Comparison of ENCODE assay signal across 13 cellular contexts in the genomic region with DNA sequence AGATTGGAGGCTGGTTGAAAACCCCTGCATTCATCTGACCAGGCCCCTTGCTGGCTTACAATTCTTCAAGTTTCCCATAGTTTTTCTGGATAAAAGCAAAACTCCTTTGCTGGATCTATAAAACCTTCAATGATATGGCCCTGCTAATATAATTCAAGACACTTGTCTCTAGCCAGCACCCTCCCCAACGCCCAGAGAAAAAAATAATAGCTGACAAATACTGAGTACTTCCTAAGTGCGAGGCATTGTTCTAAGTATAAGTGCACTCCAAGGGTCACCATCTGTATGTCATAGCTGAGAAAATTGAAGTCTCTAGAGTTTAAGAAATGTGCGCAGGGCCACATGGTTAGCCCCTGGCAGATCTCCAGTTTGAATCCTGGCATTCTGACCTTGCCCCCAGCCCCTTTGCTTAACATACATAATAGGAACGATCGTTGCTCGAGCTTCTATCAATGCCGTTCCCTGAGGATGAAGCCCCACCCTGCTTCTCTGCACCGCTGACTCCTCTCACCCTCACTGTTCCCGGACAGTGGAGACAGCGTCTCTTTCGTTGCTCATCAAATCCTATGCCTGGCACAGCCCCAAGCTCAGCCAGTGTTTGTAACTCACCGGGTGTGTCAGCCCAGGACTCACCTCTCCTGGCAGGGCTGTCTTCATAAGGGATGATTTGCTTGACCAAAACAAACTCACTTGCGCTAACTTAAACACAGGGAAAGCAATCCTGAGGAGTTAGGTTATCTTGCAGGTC.
DNase-seq lines count a peak whose midpoint lies in the region; ATAC-seq, FAIRE-seq and TF ChIP-seq lines count a peak whose summit lies in the region.
"Had no signal": no experiment of that assay in that cellular context is flagged by ENCODE, and none has a peak within 500 bp of the region (broad histone marks: within the 10 kb centered on the region; RNA-seq: fewer than 3 reads in every experiment).

No MANE protein-coding gene starts in this region.

- H3K27ac Mint-ChIP-seq in naive B cell, result peak overlapping the region in 5 of 6 donors; percentile 30 to 98 (median 86)
- H3K27ac Mint-ChIP-seq: activated CD4-positive, alpha-beta T cell treated with anti-CD3 and anti-CD28 coated beads, Interleukin-2, amount 10 ng/mL, durations not matched to agents 24 days and 14 days; mesothelial cell of epicardium had no signal

- H3K36me3 Mint-ChIP-seq in naive B cell, result no peaks in the 10 kb centered on the region
- H3K36me3 Mint-ChIP-seq: mesothelial cell of epicardium had no signal

- no peak for FAIRE-seq in HTR-8/SVneo (lab: Jason Lieb, UNC)

- H3K4me3 ChIP-seq in cardiac fibroblast (replicated peaks in 1 of 2; ENCODE audit: low read depth in 2 of 2, low read length in 2 of 2), result no peak overlapping the region
- H3K4me3 ChIP-seq: gastrocnemius medialis had no signal

- no peak for ATAC-seq in naive B cell (ENCODE audit: low read depth in 2 of 2)
- ATAC-seq: gastrocnemius medialis, Panc1 had no signal

- peaks cover 0 to 4% (median 0%) of the 10 kb centered on the region in 7 donors for H3K9me3 Mint-ChIP-seq in naive B cell
- H3K9me3 Mint-ChIP-seq: activated CD4-positive, alpha-beta T cell treated with anti-CD3 and anti-CD28 coated beads, Interleukin-2, amount 10 ng/mL, durations not matched to agents 24 days and 14 days; mesothelial cell of epicardium had no signal

- TF ChIP-seq CTCF in cardiac fibroblast (IDR thresholded peaks at IDR 0.05; ENCODE audit: low read depth, low read length), result no peak

- intact Hi-C loops in cardiac septum (cut with DNase I), result no loop called here

- DNase-seq in ELR (ENCODE audit: low read depth) (peak; percentile 61), NCI-H2171 (lab: John Stamatoyannopoulos, UW) (peak; percentile 3), cardiac fibroblast (ENCODE audit: low read depth in 2 of 2) (peak; percentile 25 to 73), naive B cell (no peak), GM03348 (ENCODE audit: low spot score) (no peak), OCI-M1 (lab: John Stamatoyannopoulos, UW) (no peak), cardiac septum (ENCODE audit: low spot score) (no peak), HTR-8/SVneo (ENCODE audit: insufficient read length, low spot score) (no peak)
- DNase-seq: activated CD4-positive, alpha-beta T cell treated with anti-CD3 and anti-CD28 coated beads, Interleukin-2, amount 10 ng/mL, durations not matched to agents 24 days and 14 days; gastrocnemius medialis; stimulated activated naive CD4-positive, alpha-beta T cell treated with Interleukin-2 at 50 U/mL for 16 hours had no signal

- H3K4me1 Mint-ChIP-seq in naive B cell, result peaks cover 67 to 76% (median 69%) of the 10 kb centered on the region in 3 donors
- H3K4me1 Mint-ChIP-seq: mesothelial cell of epicardium had no signal

- no peaks in the 10 kb centered on the region for H3K27me3 Mint-ChIP-seq in naive B cell

- H3K4me3 Mint-ChIP-seq in naive B cell, result peak overlapping the region in 5 of 8 donors; percentile 0 to 82 (median 48)
- H3K4me3 Mint-ChIP-seq: activated CD4-positive, alpha-beta T cell treated with anti-CD3 and anti-CD28 coated beads, Interleukin-2, amount 10 ng/mL, durations not matched to agents 24 days and 14 days; mesothelial cell of epicardium had no signal

Comparison
In these comparisons a context has a peak if more than half of its experiments do, and no peak if none do; other contexts are left out.
1. DNase-seq: peak in ELR (single experiment), NCI-H2171 (single experiment) and cardiac fibroblast (2 of 2); none in naive B cell (single experiment), GM03348 (single experiment), OCI-M1 (single experiment), cardiac septum (single experiment) and HTR-8/SVneo (single experiment).